In genomic region chr1:44649788-44650158, GRCh38 we compare ENCODE assay signal across 19 cellular contexts. TPM values are rescaled to one million over a fixed set of nuclear protein-coding genes. Genes with fewer than 3 reads are reported as not detected.
DNase-seq lines count a peak whose midpoint lies in the region; ATAC-seq and TF ChIP-seq lines count a peak whose summit lies in the region.
"Had no signal": no experiment of that assay in that cellular context is flagged by ENCODE, and none has a peak within 500 bp of the region (broad histone marks: within the 10 kb centered on the region; RNA-seq: fewer than 3 reads in every experiment).

No MANE protein-coding gene starts in this region.

- no peak overlapping the region for H3K4me3 ChIP-seq in NT2/D1 (ENCODE audit: insufficient read length, low read depth)
- no peak overlapping the region for H3K4me3 ChIP-seq in mesodermal cell (ENCODE audit: extremely low read depth, insufficient read depth, low read length, poor library complexity, severe bottlenecking)
- H3K4me3 ChIP-seq in gastrocnemius medialis: no peak overlapping the region
- H3K4me3 ChIP-seq: A549, HAP-1, K562, Peyer's patch had no signal

- no peak for TF ChIP-seq POLR2A in gastrocnemius medialis (IDR thresholded peaks at IDR 0.05)

- DNase-seq in NT2/D1 (ENCODE audit: low read depth, low spot score) (no peak), caudate nucleus (lab: John Stamatoyannopoulos, UW) (no peak), gastrocnemius medialis (no peak), RPMI8226 (no peak), NCI-H1105 (lab: John Stamatoyannopoulos, UW) (no peak)
- DNase-seq: DMS79 treated with DMSO at 0.1 percent for 48 hours, NCI-H1417 treated with DMSO at 0.1 percent for 48 hours, NCI-H510A, NCI-H774, SHP77 treated with DMSO at 0.1 percent for 48 hours had no signal

- H3K27ac ChIP-seq in caudate nucleus (ENCODE audit: low read depth, low read length): peak overlapping the region; percentile 61
- H3K27ac ChIP-seq in mesodermal cell (ENCODE audit: low read depth, low read length, severe bottlenecking): peak overlapping the region; percentile 23
- H3K27ac ChIP-seq in gastrocnemius medialis: peak overlapping the region in 3 of 4 donors; percentile 32 to 79 (median 71)
- H3K27ac ChIP-seq: A549, HL-60 had no signal

- H3K27me3 ChIP-seq in NT2/D1 (ENCODE audit: insufficient read depth, insufficient read length): no peaks in the 10 kb centered on the region
- H3K27me3 ChIP-seq in gastrocnemius medialis: no peaks in the 10 kb centered on the region
- H3K27me3 ChIP-seq: Peyer's patch had no signal

- H3K36me3 ChIP-seq in NT2/D1 (ENCODE audit: insufficient read depth, insufficient read length, low read length) (peaks cover 80% of the 10 kb centered on the region), mesodermal cell (ENCODE audit: control insufficient read depth, insufficient read depth, low read length) (peaks cover 68% of the 10 kb centered on the region), gastrocnemius medialis (peaks cover 0 to 31% of the 10 kb centered on the region in 2 donors)

- TF ChIP-seq CTCF in gastrocnemius medialis (IDR thresholded peaks at IDR 0.05 in 4 of 5, conservative IDR thresholded peaks at IDR 0.05 in 1 of 5): no peak

- H3K4me1 ChIP-seq in NT2/D1 (ENCODE audit: insufficient read depth, insufficient read length) (peaks cover 24% of the 10 kb centered on the region), mesodermal cell (ENCODE audit: control insufficient read depth, insufficient read depth, low read length, poor library complexity, severe bottlenecking) (no peaks in the 10 kb centered on the region), gastrocnemius medialis (peaks cover 22 to 40% of the 10 kb centered on the region in 2 donors)
- H3K4me1 ChIP-seq: A549, HAP-1 had no signal

- WGBS in mesodermal cell (ENCODE audit: insufficient coverage in 2 of 2), 2 experiments: 97% methylated on average over 12 of the region's 13 CpGs; no CpG with 5 or more reads in 1 of the 2 experiments

- intact Hi-C loops in gastrocnemius medialis (cut with DNase I; ENCODE audit: low total_unique reads): loop anchor here (10.0 kb wide), 1 partner anchor 435 kb away; the partner anchor contains the start of gene DMAP1

- H3K9me3 ChIP-seq in NT2/D1 (ENCODE audit: insufficient read depth, low read length): no peaks in the 10 kb centered on the region
- H3K9me3 ChIP-seq in mesodermal cell (ENCODE audit: control insufficient read depth, low read length): no peaks in the 10 kb centered on the region
- H3K9me3 ChIP-seq in gastrocnemius medialis: no peaks in the 10 kb centered on the region
- H3K9me3 ChIP-seq: A549, HAP-1, Peyer's patch had no signal

- in situ Hi-C loops in gastrocnemius medialis (cut with MboI; ENCODE audit: low sequenced_read_pairs in 4 of 4): loop anchor here (5.0 to 10.0 kb wide), 3 partner anchors 37 to 45 kb away; no protein-coding TSS in a partner anchor

- ATAC-seq in gastrocnemius medialis: no peak
- no peak for ATAC-seq in HG02938 (IDR thresholded peaks at IDR 0.05; ENCODE audit: unreplicated experiment)
- ATAC-seq in HG03571 (IDR thresholded peaks at IDR 0.05; ENCODE audit: unreplicated experiment): no peak
- ATAC-seq: A549, K562 had no signal

- peak overlapping the region; percentile 21 for H3K9ac ChIP-seq in NT2/D1 (ENCODE audit: insufficient read length, low read depth)

RNA-seq across cellular contexts. Expression of gene TMEM53, which starts 24.5 kb away (rescaled TPM):
- 9.3 TPM for polyA plus RNA-seq in mesodermal cell (2013, experiment 1 of 2)
- polyA plus RNA-seq in mesodermal cell (2013, experiment 2 of 2): 9.7 TPM
- total RNA-seq in gastrocnemius medialis: 1 to 10 TPM; 2.6 to 5.9 (median 4.2) TPM

RNA-seq across cellular contexts. Expression of gene ARMH1, which starts 24.7 kb away (rescaled TPM):
- 3.6 TPM for polyA plus RNA-seq in mesodermal cell (2013, experiment 1 of 2)
- polyA plus RNA-seq in mesodermal cell (2013, experiment 2 of 2): 1.3 TPM
- total RNA-seq in gastrocnemius medialis: under 1 TPM in 1 of 4 donors, not detected in 3; 0.78 TPM
- total RNA-seq: G401, K562 had no signal
